In genomic region chr2:211367711-211368110, GRCh38 we compare ENCODE assay signal across 11 cellular contexts.
A peak's percentile ranks its signal among the peaks of the same experiment; 100 is the strongest.
DNase-seq lines count a peak whose midpoint lies in the region; ATAC-seq and TF ChIP-seq lines count a peak whose summit lies in the region.
"Had no signal": no experiment of that assay in that cellular context is flagged by ENCODE, and none has a peak within 500 bp of the region (broad histone marks: within the 10 kb centered on the region; RNA-seq: fewer than 3 reads in every experiment).

No MANE protein-coding gene starts in this region.

- intact Hi-C loops in activated CD8-positive, alpha-beta T cell treated with anti-CD3 and anti-CD28 coated beads for 36 hours (cut with micrococcal nuclease), result no loop called here

- H3K36me3 Mint-ChIP-seq in activated CD8-positive, alpha-beta T cell treated with anti-CD3 and anti-CD28 coated beads for 36 hours (ENCODE audit: low read depth), result no peaks in the 10 kb centered on the region
- H3K36me3 Mint-ChIP-seq in activated CD8-positive, alpha-beta T cell treated with anti-CD3 and anti-CD28 coated beads, Interleukin-2, amount 10 ng/mL, durations not matched to agents 7 days and 5 days (ENCODE audit: low read depth), result no peaks in the 10 kb centered on the region

- no peak overlapping the region for H3K4me3 ChIP-seq in retinal pigment epithelial cell (ENCODE audit: low read length)
- H3K4me3 ChIP-seq: pancreas, thoracic aorta had no signal

- no peaks in the 10 kb centered on the region for H3K27me3 Mint-ChIP-seq in activated CD8-positive, alpha-beta T cell treated with anti-CD3 and anti-CD28 coated beads for 36 hours
- H3K27me3 Mint-ChIP-seq in activated CD8-positive, alpha-beta T cell treated with anti-CD3 and anti-CD28 coated beads, Interleukin-2, amount 10 ng/mL, durations not matched to agents 7 days and 5 days (ENCODE audit: low read depth), result no peaks in the 10 kb centered on the region

- H3K9me3 Mint-ChIP-seq in activated CD8-positive, alpha-beta T cell treated with anti-CD3 and anti-CD28 coated beads for 36 hours, result peaks cover 4% of the 10 kb centered on the region
- H3K9me3 Mint-ChIP-seq in activated CD8-positive, alpha-beta T cell treated with anti-CD3 and anti-CD28 coated beads, Interleukin-2, amount 10 ng/mL, durations not matched to agents 7 days and 5 days (ENCODE audit: insufficient read depth), result no peaks in the 10 kb centered on the region

- POLR2A ChIA-PET in activated CD8-positive, alpha-beta T cell treated with anti-CD3 and anti-CD28 coated beads for 36 hours (lab: Charles Lee), result no interaction called here
- POLR2A ChIA-PET in activated CD8-positive, alpha-beta T cell treated with anti-CD3 and anti-CD28 coated beads, Interleukin-2, amount 10 ng/mL, durations not matched to agents 7 days and 5 days (lab: Charles Lee), result no interaction called here

- H3K27ac Mint-ChIP-seq in activated CD8-positive, alpha-beta T cell treated with anti-CD3 and anti-CD28 coated beads for 36 hours, result no peak overlapping the region
- no peak overlapping the region for H3K27ac Mint-ChIP-seq in activated CD8-positive, alpha-beta T cell treated with anti-CD3 and anti-CD28 coated beads, Interleukin-2, amount 10 ng/mL, durations not matched to agents 7 days and 5 days

- peak; percentile 64 for ATAC-seq in activated CD8-positive, alpha-beta T cell treated with anti-CD3 and anti-CD28 coated beads for 36 hours
- ATAC-seq in activated CD8-positive, alpha-beta T cell treated with anti-CD3 and anti-CD28 coated beads, Interleukin-2, amount 10 ng/mL, durations not matched to agents 7 days and 5 days, result no peak
- ATAC-seq in HG02943 (IDR thresholded peaks at IDR 0.05; ENCODE audit: low read depth, unreplicated experiment), result peak; percentile 92

- no peak overlapping the region for H3K4me3 Mint-ChIP-seq in activated CD8-positive, alpha-beta T cell treated with anti-CD3 and anti-CD28 coated beads for 36 hours
- H3K4me3 Mint-ChIP-seq in activated CD8-positive, alpha-beta T cell treated with anti-CD3 and anti-CD28 coated beads, Interleukin-2, amount 10 ng/mL, durations not matched to agents 7 days and 5 days, result no peak overlapping the region

- DNase-seq in activated CD8-positive, alpha-beta T cell treated with anti-CD3 and anti-CD28 coated beads for 36 hours, result peak; percentile 5
- no peak for DNase-seq in activated CD8-positive, alpha-beta T cell treated with anti-CD3 and anti-CD28 coated beads, Interleukin-2, amount 10 ng/mL, durations not matched to agents 7 days and 5 days
- peak; percentile 79 for DNase-seq in NOMO-1 treated with DMSO at 0.1 percent for 48 hours (lab: John Stamatoyannopoulos, UW; ENCODE audit: unreplicated experiment)
- peak; percentile 76 for DNase-seq in retinal pigment epithelial cell (ENCODE audit: low read depth)
- no peak for DNase-seq in NCI-H2081 treated with DMSO at 0.1 percent for 48 hours (lab: John Stamatoyannopoulos, UW)
- DNase-seq in stimulated activated CD4-positive, alpha-beta T cell treated with anti-CD3 and anti-CD28 coated beads, Interleukin-1b, Interleukin-23, amount 100 ng/mL, for 48 hours, result no peak
- no peak for DNase-seq in NCI-H1694 (lab: John Stamatoyannopoulos, UW)
- DNase-seq: GOT3, pancreas had no signal

- TF ChIP-seq CTCF in activated CD8-positive, alpha-beta T cell treated with anti-CD3 and anti-CD28 coated beads for 36 hours (IDR thresholded peaks at IDR 0.05), result no peak
- TF ChIP-seq CTCF in retinal pigment epithelial cell (conservative IDR thresholded peaks at IDR 0.05; ENCODE audit: low read depth, low read length), result no peak

- no peaks in the 10 kb centered on the region for H3K4me1 Mint-ChIP-seq in activated CD8-positive, alpha-beta T cell treated with anti-CD3 and anti-CD28 coated beads for 36 hours (ENCODE audit: low read depth)
- no peaks in the 10 kb centered on the region for H3K4me1 Mint-ChIP-seq in activated CD8-positive, alpha-beta T cell treated with anti-CD3 and anti-CD28 coated beads, Interleukin-2, amount 10 ng/mL, durations not matched to agents 7 days and 5 days (ENCODE audit: low read depth)

- CTCF ChIA-PET in activated CD8-positive, alpha-beta T cell treated with anti-CD3 and anti-CD28 coated beads for 36 hours (lab: Charles Lee), result no interaction called here
- CTCF ChIA-PET in activated CD8-positive, alpha-beta T cell treated with anti-CD3 and anti-CD28 coated beads, Interleukin-2, amount 10 ng/mL, durations not matched to agents 7 days and 5 days (lab: Charles Lee), result no interaction called here

Comparison
In these comparisons a context has a peak if more than half of its experiments do, and no peak if none do; other contexts are left out.
1. DNase-seq: peak in activated CD8-positive, alpha-beta T cell treated with anti-CD3 and anti-CD28 coated beads for 36 hours (single experiment), NOMO-1 treated with DMSO at 0.1 percent for 48 hours (single experiment) and retinal pigment epithelial cell (single experiment); none in activated CD8-positive, alpha-beta T cell treated with anti-CD3 and anti-CD28 coated beads, Interleukin-2, amount 10 ng/mL, durations not matched to agents 7 days and 5 days (single experiment), NCI-H2081 treated with DMSO at 0.1 percent for 48 hours (single experiment), stimulated activated CD4-positive, alpha-beta T cell treated with anti-CD3 and anti-CD28 coated beads, Interleukin-1b, Interleukin-23, amount 100 ng/mL, for 48 hours (single experiment) and NCI-H1694 (single experiment).